15 cellular contexts compared by ENCODE assay signal in genomic region chr20:18080836-18081235, GRCh38. TPM values are rescaled to one million over a fixed set of nuclear protein-coding genes. Genes with fewer than 3 reads are reported as not detected.
"Had no signal": no experiment of that assay in that cellular context is flagged by ENCODE, and none has a peak within 500 bp of the region (broad histone marks: within the 10 kb centered on the region; RNA-seq: fewer than 3 reads in every experiment).

No MANE protein-coding gene starts in this region.

RNA-seq across cellular contexts. Expression of gene OVOL2, which starts 23.1 kb away (rescaled TPM):
- total RNA-seq: activated naive CD4-positive, alpha-beta T cell treated with anti-CD3 and anti-CD28 coated beads for 36 hours; activated naive CD4-positive, alpha-beta T cell treated with anti-CD3 and anti-CD28 coated beads, Interleukin-2, amount 50 U/mL, for 72 hours; activated naive CD8-positive, alpha-beta T cell treated with anti-CD3 and anti-CD28 coated beads for 36 hours; activated naive CD8-positive, alpha-beta T cell treated with anti-CD3 and anti-CD28 coated beads, Interleukin-2, amount 10 ng/mL, durations not matched to agents 7 days and 5 days; activated T-cell treated with anti-CD3 and anti-CD28 coated beads, Interleukin-2, amount 50 U/mL, for 4 hours; activated T-helper 1 cell treated with anti-CD3 and anti-CD28 coated beads, Interleukin-12 subunit alpha, Interleukin-12 subunit beta, Interleukin-2, Interleukin-4 antibody, amounts not matched to agents 30 ng/mL and 10 ng/mL and 1 ng/mL, durations not matched to agents 14 hours and 24 hours and 36 hours; activated T-helper 17 cell treated with anti-CD3 and anti-CD28 coated beads, Interleukin-2, amount 50 U/mL, for 72 hours; activated T-helper 2 cell treated with anti-CD3 and anti-CD28 coated beads, Interferon-gamma antibody, Interleukin-2, Interleukin-4, amounts not matched to agents 10 μg/mL and 5 μg/mL and 100 μg/mL, durations not matched to agents 14 hours and 24 hours and 36 hours; adrenal gland; aorta; ascending aorta; cardiac septum; cerebellum; chondrocyte had no signal
- polyA plus RNA-seq: adrenal gland, cardiac muscle cell had no signal
